ENCODE assay signal across 16 cellular contexts in the genomic region with DNA sequence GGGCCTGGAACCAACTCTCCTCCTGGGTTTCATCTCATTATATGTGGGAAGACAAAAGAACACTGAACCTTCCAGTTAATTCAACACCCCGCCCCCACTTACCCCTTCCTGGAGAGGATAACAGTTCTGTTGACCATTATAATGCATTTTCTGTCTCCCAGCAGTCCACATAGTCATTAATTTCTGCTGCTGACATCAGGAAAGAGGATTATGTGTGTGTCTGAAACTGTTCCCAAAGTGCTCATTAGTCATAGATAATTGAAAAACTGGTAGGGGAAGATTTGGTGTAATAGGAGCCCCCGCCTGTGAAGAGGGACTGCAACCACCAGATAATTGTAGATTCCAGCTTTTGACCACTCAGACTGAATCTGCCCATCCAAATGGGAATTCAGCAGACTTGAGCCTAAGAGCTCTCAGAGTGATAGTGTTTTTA.
DNase-seq lines count a peak whose midpoint lies in the region; ATAC-seq and TF ChIP-seq lines count a peak whose summit lies in the region.
"Had no signal": no experiment of that assay in that cellular context is flagged by ENCODE, and none has a peak within 500 bp of the region (broad histone marks: within the 10 kb centered on the region; RNA-seq: fewer than 3 reads in every experiment).

No MANE protein-coding gene starts in this region.

- H2AFZ ChIP-seq in GM23338, result no peak overlapping the region

- H3K27ac Mint-ChIP-seq in nephron progenitor cell (peak overlapping the region; percentile 64), GM23338 (no peak overlapping the region)
- H3K27ac Mint-ChIP-seq: activated CD8-positive, alpha-beta memory T cell treated with anti-CD3 and anti-CD28 coated beads, Interleukin-2, amount 10 ng/mL, durations not matched to agents 7 days and 5 days; immature natural killer cell had no signal

- H3K4me1 Mint-ChIP-seq in nephron progenitor cell (peaks cover 61% of the 10 kb centered on the region), GM23338 (peaks cover 20% of the 10 kb centered on the region; the same call in 2 of the 3 replicates)
- H3K4me1 Mint-ChIP-seq: activated CD8-positive, alpha-beta memory T cell treated with anti-CD3 and anti-CD28 coated beads, Interleukin-2, amount 10 ng/mL, durations not matched to agents 7 days and 5 days; immature natural killer cell had no signal

- H3F3A ChIP-seq in GM23338 (replicated peaks; ENCODE audit: low read depth), result no peaks in the 10 kb centered on the region

- peaks cover 4% of the 10 kb centered on the region for H3K9me3 ChIP-seq in WERI-Rb-1 (ENCODE audit: severe bottlenecking)
- H3K9me3 ChIP-seq: body of pancreas, stomach had no signal

- H3K27me3 ChIP-seq in WERI-Rb-1 (ENCODE audit: insufficient read depth, low read depth, severe bottlenecking) (no peaks in the 10 kb centered on the region), GM23338 (ENCODE audit: insufficient read depth) (no peaks in the 10 kb centered on the region)
- H3K27me3 ChIP-seq: body of pancreas, stomach had no signal

- H3K27ac ChIP-seq in WERI-Rb-1, result peak overlapping the region; percentile 86
- H3K27ac ChIP-seq in GM23338 (ENCODE audit: low read depth), result no peak overlapping the region

- H3K9me3 Mint-ChIP-seq in nephron progenitor cell (no peaks in the 10 kb centered on the region), GM23338 (no peaks in the 10 kb centered on the region; the same call in 2 of the 3 replicates)
- H3K9me3 Mint-ChIP-seq: immature natural killer cell had no signal

- no peak overlapping the region for H3K4me2 ChIP-seq in GM23338

- no peaks in the 10 kb centered on the region for H3K79me2 ChIP-seq in GM23338 (replicated peaks; ENCODE audit: insufficient read depth)

- H3K4me1 ChIP-seq in GM23338 (ENCODE audit: insufficient read depth), result peaks cover 7% of the 10 kb centered on the region

- in situ Hi-C loops in GM13977 (cut with MboI; ENCODE audit: low pct_unique_long_range_greater_than_20kb, low sequenced_read_pairs, unreplicated experiment), result no loop called here

- no peak overlapping the region for H3K4me3 Mint-ChIP-seq in nephron progenitor cell
- no peak overlapping the region for H3K4me3 Mint-ChIP-seq in GM23338
- H3K4me3 Mint-ChIP-seq: activated CD8-positive, alpha-beta memory T cell treated with anti-CD3 and anti-CD28 coated beads, Interleukin-2, amount 10 ng/mL, durations not matched to agents 7 days and 5 days; immature natural killer cell had no signal

- ATAC-seq in GM23338 (no peak), HG03139 (IDR thresholded peaks at IDR 0.05; ENCODE audit: unreplicated experiment) (no peak)
- ATAC-seq: activated CD8-positive, alpha-beta memory T cell treated with anti-CD3 and anti-CD28 coated beads, Interleukin-2, amount 10 ng/mL, durations not matched to agents 7 days and 5 days; body of pancreas had no signal

- DNase-seq in Daoy (ENCODE audit: low read depth) (peak; percentile 50), NCI-H2029 treated with DMSO at 0.1 percent for 48 hours (lab: John Stamatoyannopoulos, UW) (peak; percentile 70), WERI-Rb-1 (peak; percentile 86), nephron progenitor cell (no peak), GM23338 (ENCODE audit: low spot score) (no peak), GM13977 (ENCODE audit: low spot score) (no peak), OCI-M1 (lab: John Stamatoyannopoulos, UW) (no peak)
- DNase-seq: activated CD8-positive, alpha-beta memory T cell treated with anti-CD3 and anti-CD28 coated beads, Interleukin-2, amount 10 ng/mL, durations not matched to agents 7 days and 5 days; body of pancreas; DND-41; effector CD4-positive, alpha-beta T cell; immature natural killer cell; Kasumi-1; stimulated activated CD4-positive, alpha-beta T cell treated with anti-CD3 and anti-CD28 coated beads, Interleukin-12 subunit alpha, Interleukin-12 subunit beta, amount 100 ng/mL, for 4 hours; stomach had no signal

- H3K4me3 ChIP-seq in WERI-Rb-1 (ENCODE audit: low read depth, low read length) (no peak overlapping the region), GM23338 (no peak overlapping the region)
- H3K4me3 ChIP-seq: body of pancreas, stomach had no signal

- H4K20me1 ChIP-seq in GM23338 (replicated peaks; ENCODE audit: insufficient read depth), result no peaks in the 10 kb centered on the region

- H3K36me3 ChIP-seq in WERI-Rb-1 (no peaks in the 10 kb centered on the region), GM23338 (ENCODE audit: insufficient read depth) (no peaks in the 10 kb centered on the region)
- H3K36me3 ChIP-seq: stomach had no signal

- H3K9me2 ChIP-seq in GM23338 (ENCODE audit: insufficient read depth), result 0 out of 2 replicates have a peak, but pooled peaks cover 5% of the 10 kb centered on the region

- H3K27me3 Mint-ChIP-seq in nephron progenitor cell (ENCODE audit: low read depth, poor library complexity) (peaks cover 2% of the 10 kb centered on the region), GM23338 (ENCODE audit: insufficient read depth, low read depth, poor library complexity) (no peaks in the 10 kb centered on the region)
- H3K27me3 Mint-ChIP-seq: activated CD8-positive, alpha-beta memory T cell treated with anti-CD3 and anti-CD28 coated beads, Interleukin-2, amount 10 ng/mL, durations not matched to agents 7 days and 5 days had no signal

- TF ChIP-seq CTCF in WERI-Rb-1 (IDR thresholded peaks at IDR 0.05; ENCODE audit: low read depth, low read length), result no peak
- no peak for TF ChIP-seq CTCF in nephron progenitor cell (IDR thresholded peaks at IDR 0.05)
- TF ChIP-seq CTCF in GM23338 (conservative IDR thresholded peaks at IDR 0.05; ENCODE audit: low read depth in 2 of 2), result no peak
- TF ChIP-seq CTCF in GM13977 (IDR thresholded peaks at IDR 0.05; ENCODE audit: extremely low read depth, insufficient read depth, missing control alignments), result no peak

- H3K36me3 Mint-ChIP-seq in nephron progenitor cell (ENCODE audit: low read depth), result peaks cover 5% of the 10 kb centered on the region
- no peaks in the 10 kb centered on the region for H3K36me3 Mint-ChIP-seq in GM23338 (ENCODE audit: low read depth)
- H3K36me3 Mint-ChIP-seq: activated CD8-positive, alpha-beta memory T cell treated with anti-CD3 and anti-CD28 coated beads, Interleukin-2, amount 10 ng/mL, durations not matched to agents 7 days and 5 days had no signal

TF ChIP-seq in GM23338, 12 proteins besides CTCF, POLR2A, EP300 and RAD21 (continues in another document):
- TF ChIP-seq, protein P1, sequence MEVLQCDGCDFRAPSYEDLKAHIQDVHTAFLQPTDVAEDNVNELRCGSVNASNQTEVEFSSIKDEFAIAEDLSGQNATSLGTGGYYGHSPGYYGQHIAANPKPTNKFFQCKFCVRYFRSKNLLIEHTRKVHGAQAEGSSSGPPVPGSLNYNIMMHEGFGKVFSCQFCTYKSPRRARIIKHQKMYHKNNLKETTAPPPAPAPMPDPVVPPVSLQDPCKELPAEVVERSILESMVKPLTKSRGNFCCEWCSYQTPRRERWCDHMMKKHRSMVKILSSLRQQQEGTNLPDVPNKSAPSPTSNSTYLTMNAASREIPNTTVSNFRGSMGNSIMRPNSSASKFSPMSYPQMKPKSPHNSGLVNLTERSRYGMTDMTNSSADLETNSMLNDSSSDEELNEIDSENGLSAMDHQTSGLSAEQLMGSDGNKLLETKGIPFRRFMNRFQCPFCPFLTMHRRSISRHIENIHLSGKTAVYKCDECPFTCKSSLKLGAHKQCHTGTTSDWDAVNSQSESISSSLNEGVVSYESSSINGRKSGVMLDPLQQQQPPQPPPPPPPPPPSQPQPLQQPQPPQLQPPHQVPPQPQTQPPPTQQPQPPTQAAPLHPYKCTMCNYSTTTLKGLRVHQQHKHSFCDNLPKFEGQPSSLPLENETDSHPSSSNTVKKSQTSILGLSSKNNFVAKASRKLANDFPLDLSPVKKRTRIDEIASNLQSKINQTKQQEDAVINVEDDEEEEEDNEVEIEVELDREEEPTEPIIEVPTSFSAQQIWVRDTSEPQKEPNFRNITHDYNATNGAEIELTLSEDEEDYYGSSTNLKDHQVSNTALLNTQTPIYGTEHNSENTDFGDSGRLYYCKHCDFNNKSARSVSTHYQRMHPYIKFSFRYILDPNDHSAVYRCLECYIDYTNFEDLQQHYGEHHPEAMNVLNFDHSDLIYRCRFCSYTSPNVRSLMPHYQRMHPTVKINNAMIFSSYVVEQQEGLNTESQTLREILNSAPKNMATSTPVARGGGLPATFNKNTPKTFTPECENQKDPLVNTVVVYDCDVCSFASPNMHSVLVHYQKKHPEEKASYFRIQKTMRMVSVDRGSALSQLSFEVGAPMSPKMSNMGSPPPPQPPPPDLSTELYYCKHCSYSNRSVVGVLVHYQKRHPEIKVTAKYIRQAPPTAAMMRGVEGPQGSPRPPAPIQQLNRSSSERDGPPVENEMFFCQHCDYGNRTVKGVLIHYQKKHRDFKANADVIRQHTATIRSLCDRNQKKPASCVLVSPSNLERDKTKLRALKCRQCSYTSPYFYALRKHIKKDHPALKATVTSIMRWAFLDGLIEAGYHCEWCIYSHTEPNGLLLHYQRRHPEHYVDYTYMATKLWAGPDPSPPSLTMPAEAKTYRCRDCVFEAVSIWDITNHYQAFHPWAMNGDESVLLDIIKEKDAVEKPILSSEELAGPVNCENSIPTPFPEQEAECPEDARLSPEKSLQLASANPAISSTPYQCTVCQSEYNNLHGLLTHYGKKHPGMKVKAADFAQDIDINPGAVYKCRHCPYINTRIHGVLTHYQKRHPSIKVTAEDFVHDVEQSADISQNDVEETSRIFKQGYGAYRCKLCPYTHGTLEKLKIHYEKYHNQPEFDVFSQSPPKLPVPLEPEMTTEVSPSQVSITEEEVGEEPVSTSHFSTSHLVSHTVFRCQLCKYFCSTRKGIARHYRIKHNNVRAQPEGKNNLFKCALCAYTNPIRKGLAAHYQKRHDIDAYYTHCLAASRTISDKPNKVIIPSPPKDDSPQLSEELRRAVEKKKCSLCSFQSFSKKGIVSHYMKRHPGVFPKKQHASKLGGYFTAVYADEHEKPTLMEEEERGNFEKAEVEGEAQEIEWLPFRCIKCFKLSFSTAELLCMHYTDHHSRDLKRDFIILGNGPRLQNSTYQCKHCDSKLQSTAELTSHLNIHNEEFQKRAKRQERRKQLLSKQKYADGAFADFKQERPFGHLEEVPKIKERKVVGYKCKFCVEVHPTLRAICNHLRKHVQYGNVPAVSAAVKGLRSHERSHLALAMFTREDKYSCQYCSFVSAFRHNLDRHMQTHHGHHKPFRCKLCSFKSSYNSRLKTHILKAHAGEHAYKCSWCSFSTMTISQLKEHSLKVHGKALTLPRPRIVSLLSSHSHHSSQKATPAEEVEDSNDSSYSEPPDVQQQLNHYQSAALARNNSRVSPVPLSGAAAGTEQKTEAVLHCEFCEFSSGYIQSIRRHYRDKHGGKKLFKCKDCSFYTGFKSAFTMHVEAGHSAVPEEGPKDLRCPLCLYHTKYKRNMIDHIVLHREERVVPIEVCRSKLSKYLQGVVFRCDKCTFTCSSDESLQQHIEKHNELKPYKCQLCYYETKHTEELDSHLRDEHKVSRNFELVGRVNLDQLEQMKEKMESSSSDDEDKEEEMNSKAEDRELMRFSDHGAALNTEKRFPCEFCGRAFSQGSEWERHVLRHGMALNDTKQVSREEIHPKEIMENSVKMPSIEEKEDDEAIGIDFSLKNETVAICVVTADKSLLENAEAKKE (CRISPR knock-in tag; IDR thresholded peaks at IDR 0.05), result no peak
- TF ChIP-seq STAT1 (IDR thresholded peaks at IDR 0.05; ENCODE audit: unreplicated experiment) (no peak), NANOG (IDR thresholded peaks at IDR 0.05; ENCODE audit: borderline replicate concordance) (no peak), EZH2 (IDR thresholded peaks at IDR 0.05; ENCODE audit: low read depth, unreplicated experiment) (no peak)

Comparison
In these comparisons a context has a peak if more than half of its experiments do, and no peak if none do; other contexts are left out.
1. DNase-seq: peak in Daoy (single experiment), NCI-H2029 treated with DMSO at 0.1 percent for 48 hours (single experiment) and WERI-Rb-1 (single experiment); none in nephron progenitor cell (single experiment), GM23338 (single experiment), GM13977 (single experiment) and OCI-M1 (single experiment).